ENCODE assay signal across 10 cellular contexts in genomic region chr12:132066345-132066685, GRCh38.
DNase-seq lines count a peak whose midpoint lies in the region; ATAC-seq and TF ChIP-seq lines count a peak whose summit lies in the region.
"Had no signal": no experiment of that assay in that cellular context is flagged by ENCODE, and none has a peak within 500 bp of the region (broad histone marks: within the 10 kb centered on the region; RNA-seq: fewer than 3 reads in every experiment).

No MANE protein-coding gene starts in this region.

- H3K4me3 ChIP-seq in DND-41 (ENCODE audit: low read depth in 1 of 2, low read length in 2 of 2) = peak overlapping the region in 1 of 2 experiments; percentile 18; a peak in 1 of 4 replicates
- no peak overlapping the region for H3K4me3 ChIP-seq in lower leg skin (ENCODE audit: low read depth, poor library complexity, severe bottlenecking)
- H3K4me3 ChIP-seq: thoracic aorta had no signal

- WGBS in lower leg skin, 2 donors = 79 to 81% methylated on average over 13 of the region's 13 CpGs

- TF ChIP-seq POLR2A in GM18505 (IDR thresholded peaks at IDR 0.05; ENCODE audit: borderline replicate concordance, extremely low read depth, insufficient read depth, insufficient read length) (no peak), lower leg skin (IDR thresholded peaks at IDR 0.05) (no peak)

- TF ChIP-seq CTCF in DND-41 (IDR thresholded peaks at IDR 0.05; ENCODE audit: borderline replicate concordance, extremely low read depth, low read length, poor library complexity, severe bottlenecking) (no peak), VCaP (conservative IDR thresholded peaks at IDR 0.05) (no peak), lower leg skin (IDR thresholded peaks at IDR 0.05) (no peak)

- H3K27ac ChIP-seq in DND-41 (ENCODE audit: low read length) (peak overlapping the region; percentile 86), VCaP (0 out of 2 replicates have a peak overlapping the region, but pooled peaks have one; percentile 16)
- H3K27ac ChIP-seq: thoracic aorta had no signal

- H3K4me2 ChIP-seq in DND-41 (ENCODE audit: insufficient read depth, low read length) = peak overlapping the region; percentile 46

- peaks cover 3% of the 10 kb centered on the region; the same call in 1 of the 2 replicates for H3K79me2 ChIP-seq in DND-41 (ENCODE audit: insufficient read depth, low read length)

- H3K4me1 ChIP-seq in DND-41 (ENCODE audit: insufficient read depth, low read length) = peaks cover 58% of the 10 kb centered on the region

- peaks cover 80% of the 10 kb centered on the region for H3K36me3 ChIP-seq in DND-41 (ENCODE audit: insufficient read depth, low read length)

- H4K20me1 ChIP-seq in DND-41 (ENCODE audit: insufficient read depth, low read length) = no peaks in the 10 kb centered on the region

- DNase-seq in DND-41 = peak; percentile 88
- DNase-seq in medulla oblongata (ENCODE audit: extremely low spot score) = peak; percentile 7
- no peak for DNase-seq in NCI-H226
- DNase-seq in lower leg skin (ENCODE audit: low spot score in 2 of 2) = no peak
- DNase-seq in NCI-H446 treated with DMSO at 0.1 percent for 48 hours (lab: John Stamatoyannopoulos, UW) = no peak
- DNase-seq: NCI-H2107 had no signal

- peak overlapping the region; percentile 49 for H3K9ac ChIP-seq in DND-41 (ENCODE audit: low read depth, low read length)

- no peaks in the 10 kb centered on the region for H3K27me3 ChIP-seq in DND-41 (ENCODE audit: insufficient read depth, low read length, poor library complexity)

- intact Hi-C loops in lower leg skin (cut with DNase I; ENCODE audit: low total_unique reads) = no loop called here

- H2AFZ ChIP-seq in DND-41 (ENCODE audit: low read depth, low read length) = peak overlapping the region; percentile 43; the same call in 1 of the 2 replicates

- H3K9me3 ChIP-seq in DND-41 (ENCODE audit: insufficient read depth, low read length, severe bottlenecking) = no peaks in the 10 kb centered on the region
- H3K9me3 ChIP-seq: thoracic aorta had no signal

- ATAC-seq in DND-41 (ENCODE audit: insufficient read depth, low read depth) = peak; percentile 81
- ATAC-seq in HG02610 (IDR thresholded peaks at IDR 0.05; ENCODE audit: unreplicated experiment) = peak; percentile 32
- no peak for ATAC-seq in GM18505 (IDR thresholded peaks at IDR 0.05; ENCODE audit: unreplicated experiment)

Comparison
In these comparisons a context has a peak if more than half of its experiments do, and no peak if none do; other contexts are left out.
1. DNase-seq: peak in DND-41 (single experiment) and medulla oblongata (single experiment); none in NCI-H226 (single experiment), lower leg skin (0 of 2) and NCI-H446 treated with DMSO at 0.1 percent for 48 hours (single experiment).